ENCODE assay signal across 21 cellular contexts in the genomic region with DNA sequence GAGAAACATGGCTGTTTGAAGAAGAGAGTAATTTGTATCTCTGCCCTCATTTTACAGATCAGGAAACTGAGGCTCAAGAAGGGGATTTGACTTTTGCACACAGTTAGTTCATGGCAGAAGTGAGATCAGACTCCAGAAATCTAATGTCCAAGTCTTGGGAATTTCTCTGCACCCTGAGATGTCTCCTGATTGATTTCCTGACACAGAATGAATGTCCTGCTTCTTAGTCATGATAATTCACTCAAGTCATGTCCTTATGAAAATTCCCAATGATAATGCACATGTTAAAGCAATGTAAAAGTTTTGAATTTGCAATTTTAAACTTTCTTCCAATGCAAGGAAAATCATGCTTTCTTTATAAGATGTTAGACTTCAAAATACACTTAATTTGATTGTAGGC.
"Had no signal": no experiment of that assay in that cellular context is flagged by ENCODE, and none has a peak within 500 bp of the region (broad histone marks: within the 10 kb centered on the region; RNA-seq: fewer than 3 reads in every experiment).

No MANE protein-coding gene starts in this region.

- H3K4me3 ChIP-seq: adrenal gland, cardiac muscle cell, mucosa of descending colon, right lobe of liver, thyroid gland had no signal

- H3K9me3 Mint-ChIP-seq: activated T-cell treated with anti-CD3 and anti-CD28 coated beads, Interleukin-2, amount 50 U/mL, for 24 hours; activated T-helper 17 cell treated with anti-CD3 and anti-CD28 coated beads, Interleukin-2, amount 50 U/mL, for 72 hours; immature natural killer cell had no signal

- H3K27ac Mint-ChIP-seq: activated naive CD8-positive, alpha-beta T cell; activated T-cell treated with anti-CD3 and anti-CD28 coated beads, Interleukin-2, amount 50 U/mL, for 24 hours; activated T-helper 17 cell treated with anti-CD3 and anti-CD28 coated beads, Interleukin-2, amount 50 U/mL, for 72 hours; immature natural killer cell; naive B cell had no signal

- H3K4me3 Mint-ChIP-seq: activated naive CD8-positive, alpha-beta T cell; activated T-cell treated with anti-CD3 and anti-CD28 coated beads, Interleukin-2, amount 50 U/mL, for 24 hours; activated T-helper 17 cell treated with anti-CD3 and anti-CD28 coated beads, Interleukin-2, amount 50 U/mL, for 72 hours; immature natural killer cell; naive B cell had no signal

- DNase-seq: activated CD4-positive, alpha-beta T cell treated with anti-CD3 and anti-CD28 coated beads for 1 hour; activated CD4-positive, alpha-beta T cell treated with anti-CD3 and anti-CD28 coated beads, Interleukin-2, amount 50 U/mL, for 1 hour; activated naive CD4-positive, alpha-beta T cell; activated T-cell treated with anti-CD3 and anti-CD28 coated beads, Interleukin-2, amount 50 U/mL, for 24 hours; adrenal gland; immature natural killer cell; left ventricle myocardium superior; mucosa of descending colon; naive B cell; nucleus accumbens; right lobe of liver; small intestine; stimulated activated CD4-positive, alpha-beta T cell treated with anti-CD3 and anti-CD28 coated beads, Interleukin-15, amount 100 ng/mL, for 24 hours; stimulated activated CD4-positive, alpha-beta T cell treated with anti-CD3 and anti-CD28 coated beads, Interleukin-2, amount 100 ng/mL, for 48 hours; stimulated activated CD8-positive, alpha-beta memory T cell treated with anti-CD3 and anti-CD28 coated beads, Interleukin-4, amount 100 ng/mL, for 48 hours; stimulated activated naive CD4-positive, alpha-beta T cell; T-helper 9 cell; thyroid gland had no signal

- H3K4me1 Mint-ChIP-seq: activated T-helper 17 cell treated with anti-CD3 and anti-CD28 coated beads, Interleukin-2, amount 50 U/mL, for 72 hours; naive B cell had no signal

- H3K9me3 ChIP-seq: adrenal gland, mucosa of descending colon, right lobe of liver, thyroid gland had no signal

- H3K36me3 ChIP-seq: adrenal gland, cardiac muscle cell, right lobe of liver, thyroid gland had no signal

- H3K36me3 Mint-ChIP-seq: activated naive CD8-positive, alpha-beta T cell; immature natural killer cell; naive B cell had no signal

- ATAC-seq: activated T-helper 17 cell treated with anti-CD3 and anti-CD28 coated beads, Interleukin-2, amount 50 U/mL, for 72 hours; mucosa of descending colon; right lobe of liver had no signal

- H3K27me3 ChIP-seq: adrenal gland, cardiac muscle cell, right lobe of liver, thyroid gland had no signal

- H3K4me1 ChIP-seq: adrenal gland, right lobe of liver had no signal

- H3K27ac ChIP-seq: adrenal gland, cardiac muscle cell, right lobe of liver had no signal
